In genomic region chr12:52438305-52439301, GRCh38 we compare ENCODE assay signal across 28 cellular contexts. TPM values are rescaled to one million over a fixed set of nuclear protein-coding genes. Genes with fewer than 3 reads are reported as not detected.
"Had no signal": no experiment of that assay in that cellular context is flagged by ENCODE, and none has a peak within 500 bp of the region (broad histone marks: within the 10 kb centered on the region; RNA-seq: fewer than 3 reads in every experiment).

No MANE protein-coding gene starts in this region.

- H3K4me3 ChIP-seq: gastroesophageal sphincter, heart left ventricle, ovary, psoas muscle, right lobe of liver, smooth muscle cell, stomach, testis, upper lobe of left lung had no signal

- H3K36me3 ChIP-seq: gastroesophageal sphincter, heart left ventricle, ovary, right lobe of liver, stomach, upper lobe of left lung had no signal

- H3K4me3 Mint-ChIP-seq: activated CD4-positive, alpha-beta memory T cell treated with anti-CD3 and anti-CD28 coated beads, Interleukin-2, amount 10 ng/mL, durations not matched to agents 7 days and 5 days; activated CD8-positive, alpha-beta memory T cell treated with anti-CD3 and anti-CD28 coated beads, Interleukin-2, amount 10 ng/mL, durations not matched to agents 7 days and 5 days; activated naive CD8-positive, alpha-beta T cell treated with anti-CD3 and anti-CD28 coated beads for 36 hours; activated T-helper 17 cell treated with anti-CD3 and anti-CD28 coated beads, Interleukin-2, amount 50 U/mL, for 72 hours; effector memory CD8-positive, alpha-beta T cell; naive thymus-derived CD8-positive, alpha-beta T cell had no signal

- ATAC-seq: activated CD8-positive, alpha-beta memory T cell treated with anti-CD3 and anti-CD28 coated beads, Interleukin-2, amount 10 ng/mL, durations not matched to agents 7 days and 5 days; activated T-helper 17 cell treated with anti-CD3 and anti-CD28 coated beads, Interleukin-2, amount 50 U/mL, for 72 hours; effector memory CD8-positive, alpha-beta T cell; gastroesophageal sphincter; heart left ventricle; naive thymus-derived CD8-positive, alpha-beta T cell; psoas muscle had no signal

- DNase-seq: activated CD4-positive, alpha-beta memory T cell treated with anti-CD3 and anti-CD28 coated beads, Interleukin-2, amount 10 ng/mL, durations not matched to agents 7 days and 5 days; activated CD4-positive, alpha-beta T cell treated with anti-CD3 and anti-CD28 coated beads for 48 hours; activated CD4-positive, CD25-positive, alpha-beta regulatory T cell; activated CD8-positive, alpha-beta memory T cell treated with anti-CD3 and anti-CD28 coated beads, Interleukin-2, amount 10 ng/mL, durations not matched to agents 7 days and 5 days; activated naive CD4-positive, alpha-beta T cell; activated naive CD8-positive, alpha-beta T cell treated with anti-CD3 and anti-CD28 coated beads for 36 hours; amniotic stem cell; dermis blood vessel endothelial cell; effector memory CD8-positive, alpha-beta T cell; heart left ventricle; kidney glomerular epithelial cell; mesenchymal stem cell; naive thymus-derived CD8-positive, alpha-beta T cell; ovary; psoas muscle; right lobe of liver; stimulated activated CD4-positive, alpha-beta T cell treated with anti-CD3 and anti-CD28 coated beads, Interleukin-4, amount 100 ng/mL, for 1 hour; stomach; T-helper 1 cell; T-helper 9 cell; testis had no signal

- H3K27ac ChIP-seq: gastroesophageal sphincter, heart left ventricle, ovary, psoas muscle, right lobe of liver, stomach, testis, upper lobe of left lung had no signal

- H3K4me1 ChIP-seq: gastroesophageal sphincter, heart left ventricle, psoas muscle, right lobe of liver, testis, upper lobe of left lung had no signal

- H3K27me3 ChIP-seq: ovary, right lobe of liver, testis, upper lobe of left lung had no signal

- H3K4me1 Mint-ChIP-seq: activated CD4-positive, alpha-beta memory T cell treated with anti-CD3 and anti-CD28 coated beads, Interleukin-2, amount 10 ng/mL, durations not matched to agents 7 days and 5 days; activated CD8-positive, alpha-beta memory T cell treated with anti-CD3 and anti-CD28 coated beads, Interleukin-2, amount 10 ng/mL, durations not matched to agents 7 days and 5 days; activated naive CD8-positive, alpha-beta T cell treated with anti-CD3 and anti-CD28 coated beads for 36 hours had no signal

- H3K27ac Mint-ChIP-seq: activated CD4-positive, alpha-beta memory T cell treated with anti-CD3 and anti-CD28 coated beads, Interleukin-2, amount 10 ng/mL, durations not matched to agents 7 days and 5 days; activated CD8-positive, alpha-beta memory T cell treated with anti-CD3 and anti-CD28 coated beads, Interleukin-2, amount 10 ng/mL, durations not matched to agents 7 days and 5 days; activated naive CD8-positive, alpha-beta T cell treated with anti-CD3 and anti-CD28 coated beads for 36 hours; activated T-helper 17 cell treated with anti-CD3 and anti-CD28 coated beads, Interleukin-2, amount 50 U/mL, for 72 hours; effector memory CD8-positive, alpha-beta T cell; naive thymus-derived CD8-positive, alpha-beta T cell had no signal

- H3K36me3 Mint-ChIP-seq: activated CD8-positive, alpha-beta memory T cell treated with anti-CD3 and anti-CD28 coated beads, Interleukin-2, amount 10 ng/mL, durations not matched to agents 7 days and 5 days; activated naive CD8-positive, alpha-beta T cell treated with anti-CD3 and anti-CD28 coated beads for 36 hours; naive thymus-derived CD8-positive, alpha-beta T cell had no signal

- H3K9me3 ChIP-seq: gastroesophageal sphincter, heart left ventricle, ovary, psoas muscle, right lobe of liver, stomach, testis, upper lobe of left lung had no signal

- H3K9me3 Mint-ChIP-seq: activated CD4-positive, alpha-beta memory T cell treated with anti-CD3 and anti-CD28 coated beads, Interleukin-2, amount 10 ng/mL, durations not matched to agents 7 days and 5 days; activated naive CD8-positive, alpha-beta T cell treated with anti-CD3 and anti-CD28 coated beads for 36 hours; activated T-helper 17 cell treated with anti-CD3 and anti-CD28 coated beads, Interleukin-2, amount 50 U/mL, for 72 hours; effector memory CD8-positive, alpha-beta T cell; naive thymus-derived CD8-positive, alpha-beta T cell had no signal

RNA-seq across cellular contexts. Expression of gene KRT75, which starts 4.4 kb away (rescaled TPM):
- total RNA-seq: activated CD4-positive, alpha-beta memory T cell treated with anti-CD3 and anti-CD28 coated beads, Interleukin-2, amount 10 ng/mL, durations not matched to agents 7 days and 5 days; activated CD8-positive, alpha-beta memory T cell treated with anti-CD3 and anti-CD28 coated beads, Interleukin-2, amount 10 ng/mL, durations not matched to agents 7 days and 5 days; activated naive CD8-positive, alpha-beta T cell treated with anti-CD3 and anti-CD28 coated beads for 36 hours; activated T-helper 17 cell treated with anti-CD3 and anti-CD28 coated beads, Interleukin-2, amount 50 U/mL, for 72 hours; cardiac septum; dermis blood vessel endothelial cell; epithelial cell of proximal tubule; gastroesophageal sphincter; heart left ventricle; liver; naive thymus-derived CD8-positive, alpha-beta T cell; psoas muscle; right lobe of liver; stomach; upper lobe of left lung had no signal
- polyA plus RNA-seq: heart left ventricle; liver; naive thymus-derived CD8-positive, alpha-beta T cell; ovary; psoas muscle; stomach had no signal

RNA-seq across cellular contexts. Expression of gene KRT6B, which starts 13.3 kb away (rescaled TPM):
- total RNA-seq: activated CD4-positive, alpha-beta memory T cell treated with anti-CD3 and anti-CD28 coated beads, Interleukin-2, amount 10 ng/mL, durations not matched to agents 7 days and 5 days; activated CD8-positive, alpha-beta memory T cell treated with anti-CD3 and anti-CD28 coated beads, Interleukin-2, amount 10 ng/mL, durations not matched to agents 7 days and 5 days; activated naive CD8-positive, alpha-beta T cell treated with anti-CD3 and anti-CD28 coated beads for 36 hours; activated T-helper 17 cell treated with anti-CD3 and anti-CD28 coated beads, Interleukin-2, amount 50 U/mL, for 72 hours; cardiac septum; epithelial cell of proximal tubule; heart left ventricle; naive thymus-derived CD8-positive, alpha-beta T cell had no signal
- polyA plus RNA-seq: heart left ventricle; liver; naive thymus-derived CD8-positive, alpha-beta T cell; ovary had no signal

RNA-seq across cellular contexts. Expression of gene KRT82, which starts 32.5 kb away (rescaled TPM):
- total RNA-seq: activated CD4-positive, alpha-beta memory T cell treated with anti-CD3 and anti-CD28 coated beads, Interleukin-2, amount 10 ng/mL, durations not matched to agents 7 days and 5 days; activated CD8-positive, alpha-beta memory T cell treated with anti-CD3 and anti-CD28 coated beads, Interleukin-2, amount 10 ng/mL, durations not matched to agents 7 days and 5 days; activated naive CD8-positive, alpha-beta T cell treated with anti-CD3 and anti-CD28 coated beads for 36 hours; activated T-helper 17 cell treated with anti-CD3 and anti-CD28 coated beads, Interleukin-2, amount 50 U/mL, for 72 hours; cardiac septum; dermis blood vessel endothelial cell; epithelial cell of proximal tubule; gastroesophageal sphincter; heart left ventricle; liver; naive thymus-derived CD8-positive, alpha-beta T cell; ovary; psoas muscle; right lobe of liver; smooth muscle cell; stomach; testis; upper lobe of left lung had no signal
- polyA plus RNA-seq: heart left ventricle; liver; naive thymus-derived CD8-positive, alpha-beta T cell; ovary; psoas muscle; stomach had no signal

RNA-seq across cellular contexts. Expression of gene KRT6C, which starts 35.0 kb away (rescaled TPM):
- total RNA-seq: activated CD4-positive, alpha-beta memory T cell treated with anti-CD3 and anti-CD28 coated beads, Interleukin-2, amount 10 ng/mL, durations not matched to agents 7 days and 5 days; activated CD8-positive, alpha-beta memory T cell treated with anti-CD3 and anti-CD28 coated beads, Interleukin-2, amount 10 ng/mL, durations not matched to agents 7 days and 5 days; activated naive CD8-positive, alpha-beta T cell treated with anti-CD3 and anti-CD28 coated beads for 36 hours; activated T-helper 17 cell treated with anti-CD3 and anti-CD28 coated beads, Interleukin-2, amount 50 U/mL, for 72 hours; cardiac septum; dermis blood vessel endothelial cell; epithelial cell of proximal tubule; heart left ventricle; naive thymus-derived CD8-positive, alpha-beta T cell; upper lobe of left lung had no signal
- polyA plus RNA-seq: heart left ventricle; liver; naive thymus-derived CD8-positive, alpha-beta T cell; ovary had no signal

RNA-seq across cellular contexts. Expression of gene KRT84, which starts 53.2 kb away (rescaled TPM):
- total RNA-seq: activated CD4-positive, alpha-beta memory T cell treated with anti-CD3 and anti-CD28 coated beads, Interleukin-2, amount 10 ng/mL, durations not matched to agents 7 days and 5 days; activated CD8-positive, alpha-beta memory T cell treated with anti-CD3 and anti-CD28 coated beads, Interleukin-2, amount 10 ng/mL, durations not matched to agents 7 days and 5 days; activated naive CD8-positive, alpha-beta T cell treated with anti-CD3 and anti-CD28 coated beads for 36 hours; activated T-helper 17 cell treated with anti-CD3 and anti-CD28 coated beads, Interleukin-2, amount 50 U/mL, for 72 hours; cardiac septum; dermis blood vessel endothelial cell; epithelial cell of proximal tubule; gastroesophageal sphincter; heart left ventricle; liver; naive thymus-derived CD8-positive, alpha-beta T cell; ovary; psoas muscle; right lobe of liver; stomach; upper lobe of left lung had no signal
- polyA plus RNA-seq: heart left ventricle; liver; naive thymus-derived CD8-positive, alpha-beta T cell; ovary; psoas muscle; stomach had no signal
